Comparison of ENCODE assay signal across 8 cellular contexts in the genomic region with DNA sequence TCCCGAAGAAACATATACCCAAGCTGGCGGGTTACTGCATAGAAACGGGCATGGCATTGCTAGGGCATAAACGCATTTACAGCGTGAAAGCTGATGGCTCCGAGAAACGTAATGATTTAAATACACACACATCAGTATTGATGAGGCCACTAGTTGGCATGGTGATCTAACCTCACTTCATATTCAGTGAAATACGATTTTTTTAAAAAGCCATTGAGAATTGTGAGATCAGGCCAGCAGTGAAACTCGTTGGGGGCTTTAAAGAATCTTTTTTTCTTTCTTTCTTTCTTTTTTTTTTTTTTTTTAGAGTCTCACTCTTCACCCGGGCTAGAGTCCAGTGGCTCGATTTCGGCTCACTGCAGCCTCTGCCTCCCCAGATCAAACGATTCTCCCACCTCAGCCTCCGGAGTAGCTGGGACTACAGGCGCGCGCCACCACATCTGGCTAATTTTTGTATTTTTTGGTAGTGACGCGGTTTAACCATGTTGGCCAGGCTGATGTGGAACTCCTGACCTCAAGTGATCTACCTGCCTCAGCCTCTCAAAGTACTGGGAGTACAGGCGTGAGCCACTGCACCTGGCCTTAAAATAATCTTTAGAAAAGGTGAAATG. TPM values are rescaled to one million over a fixed set of nuclear protein-coding genes. Genes with fewer than 3 reads are reported as not detected.
DNase-seq lines count a peak whose midpoint lies in the region; ATAC-seq and TF ChIP-seq lines count a peak whose summit lies in the region.

No MANE protein-coding gene starts in this region.

- intact Hi-C loops in CD14-positive monocyte (cut with micrococcal nuclease): loop anchor here (5.0 to 10.0 kb wide), 4 partner anchors 39 to 542 kb away; a partner anchor contains a TSS

- peak overlapping the region; percentile 82 for H3K9ac ChIP-seq in neural cell (ENCODE audit: low read length)

- no peaks in the 10 kb centered on the region for H3K27me3 ChIP-seq in effector memory CD4-positive, alpha-beta T cell (replicated peaks; ENCODE audit: control insufficient read depth, insufficient read depth, low read length, poor library complexity, severe bottlenecking)
- peaks cover 11% of the 10 kb centered on the region for H3K27me3 ChIP-seq in neural cell (ENCODE audit: insufficient read depth, low read depth, low read length)

- ATAC-seq in HG03039 (IDR thresholded peaks at IDR 0.05; ENCODE audit: unreplicated experiment) (no peak), HG03469 (IDR thresholded peaks at IDR 0.05; ENCODE audit: unreplicated experiment) (no peak)

- H4K20me1 ChIP-seq in neural cell (ENCODE audit: insufficient read depth): no peaks in the 10 kb centered on the region

- H3K4me1 Mint-ChIP-seq in CD14-positive monocyte (peaks cover 29% of the 10 kb centered on the region), IgD-negative memory B cell (peaks cover 15 to 21% (median 15%) of the 10 kb centered on the region in 3 donors)

- H3K4me3 Mint-ChIP-seq in CD14-positive monocyte (peak overlapping the region; percentile 91 to 92), IgD-negative memory B cell (peak overlapping the region; percentile 92 to 100 (median 98))

- no peak for TF ChIP-seq CTCF in CD14-positive monocyte (IDR thresholded peaks at IDR 0.05)
- TF ChIP-seq CTCF in neural cell (IDR thresholded peaks at IDR 0.05; ENCODE audit: poor library complexity, severe bottlenecking): no peak

- no peaks in the 10 kb centered on the region for H3K36me3 ChIP-seq in effector memory CD4-positive, alpha-beta T cell (ENCODE audit: control insufficient read depth, insufficient read depth, low read length)
- H3K36me3 ChIP-seq in neural cell (ENCODE audit: insufficient read depth, low read length): no peaks in the 10 kb centered on the region

- H3K9me3 Mint-ChIP-seq in CD14-positive monocyte (peaks cover 0 to 2% (median 0%) of the 10 kb centered on the region in 7 donors), IgD-negative memory B cell (no peaks in the 10 kb centered on the region)

- peaks cover 4% of the 10 kb centered on the region for H3F3A ChIP-seq in neural cell (ENCODE audit: insufficient read depth, low read length, poor library complexity, severe bottlenecking)

- peaks cover 3 to 7% (median 6%) of the 10 kb centered on the region in 3 donors for H3K27me3 Mint-ChIP-seq in CD14-positive monocyte (ENCODE audit: low read depth in 3 of 3)
- peaks cover 2% of the 10 kb centered on the region for H3K27me3 Mint-ChIP-seq in IgD-negative memory B cell

- H3K4me1 ChIP-seq in effector memory CD4-positive, alpha-beta T cell (ENCODE audit: control insufficient read depth, insufficient read depth, low read length, poor library complexity, severe bottlenecking): peaks cover 24% of the 10 kb centered on the region

- peak overlapping the region; percentile 76 for H3K4me3 ChIP-seq in effector memory CD4-positive, alpha-beta T cell (ENCODE audit: insufficient read depth, low read depth, low read length, poor library complexity, severe bottlenecking)
- peak overlapping the region; percentile 75 for H3K4me3 ChIP-seq in neural cell (ENCODE audit: low read length)

- H3K27ac Mint-ChIP-seq in CD14-positive monocyte: peak overlapping the region in 2 of 7 donors; percentile 97 to 99
- H3K27ac Mint-ChIP-seq in IgD-negative memory B cell: peak overlapping the region; percentile 98 to 100 (median 100)

- H2AFZ ChIP-seq in neural cell (ENCODE audit: low read depth, low read length): peak overlapping the region; percentile 63

- peaks cover 14% of the 10 kb centered on the region for H3K79me2 ChIP-seq in neural cell (replicated peaks; ENCODE audit: insufficient read depth, low read length)

- no peaks in the 10 kb centered on the region for H3K9me2 ChIP-seq in neural cell (ENCODE audit: insufficient read depth, low read length)

- H3K9me3 ChIP-seq in effector memory CD4-positive, alpha-beta T cell (ENCODE audit: control insufficient read depth, low read length): no peaks in the 10 kb centered on the region
- no peaks in the 10 kb centered on the region for H3K9me3 ChIP-seq in neural cell (ENCODE audit: low read length)

- TF ChIP-seq EP300 in neural cell (conservative IDR thresholded peaks at IDR 0.05; ENCODE audit: poor library complexity, severe bottlenecking): no peak

- peak overlapping the region; percentile 73 for H3K4me2 ChIP-seq in neural cell (ENCODE audit: low read length)

- peaks cover under 1% of the 10 kb centered on the region in 2 donors for H3K36me3 Mint-ChIP-seq in CD14-positive monocyte
- peaks cover 1% of the 10 kb centered on the region for H3K36me3 Mint-ChIP-seq in IgD-negative memory B cell

- H3K27ac ChIP-seq in effector memory CD4-positive, alpha-beta T cell (ENCODE audit: insufficient read depth, low read length, poor library complexity, severe bottlenecking): peak overlapping the region; percentile 95
- H3K27ac ChIP-seq in neural cell (ENCODE audit: low read length): peak overlapping the region; percentile 84

- no peak for TF ChIP-seq RAD21 in neural cell (conservative IDR thresholded peaks at IDR 0.05)

- DNase-seq in CD14-positive monocyte (ENCODE audit: low spot score) (no peak), occipital lobe (lab: John Stamatoyannopoulos, UW) (no peak), NCI-H446 (lab: John Stamatoyannopoulos, UW) (no peak)
- no peak for DNase-seq in effector memory CD4-positive, alpha-beta T cell

TF ChIP-seq in neural cell, 6 proteins besides CTCF, POLR2A, EP300 and RAD21:
- no peak for TF ChIP-seq SMC3 (conservative IDR thresholded peaks at IDR 0.05; ENCODE audit: poor library complexity)
- TF ChIP-seq TAF1 (IDR thresholded peaks at IDR 0.05; ENCODE audit: low read depth): no peak
- TF ChIP-seq, protein P1, sequence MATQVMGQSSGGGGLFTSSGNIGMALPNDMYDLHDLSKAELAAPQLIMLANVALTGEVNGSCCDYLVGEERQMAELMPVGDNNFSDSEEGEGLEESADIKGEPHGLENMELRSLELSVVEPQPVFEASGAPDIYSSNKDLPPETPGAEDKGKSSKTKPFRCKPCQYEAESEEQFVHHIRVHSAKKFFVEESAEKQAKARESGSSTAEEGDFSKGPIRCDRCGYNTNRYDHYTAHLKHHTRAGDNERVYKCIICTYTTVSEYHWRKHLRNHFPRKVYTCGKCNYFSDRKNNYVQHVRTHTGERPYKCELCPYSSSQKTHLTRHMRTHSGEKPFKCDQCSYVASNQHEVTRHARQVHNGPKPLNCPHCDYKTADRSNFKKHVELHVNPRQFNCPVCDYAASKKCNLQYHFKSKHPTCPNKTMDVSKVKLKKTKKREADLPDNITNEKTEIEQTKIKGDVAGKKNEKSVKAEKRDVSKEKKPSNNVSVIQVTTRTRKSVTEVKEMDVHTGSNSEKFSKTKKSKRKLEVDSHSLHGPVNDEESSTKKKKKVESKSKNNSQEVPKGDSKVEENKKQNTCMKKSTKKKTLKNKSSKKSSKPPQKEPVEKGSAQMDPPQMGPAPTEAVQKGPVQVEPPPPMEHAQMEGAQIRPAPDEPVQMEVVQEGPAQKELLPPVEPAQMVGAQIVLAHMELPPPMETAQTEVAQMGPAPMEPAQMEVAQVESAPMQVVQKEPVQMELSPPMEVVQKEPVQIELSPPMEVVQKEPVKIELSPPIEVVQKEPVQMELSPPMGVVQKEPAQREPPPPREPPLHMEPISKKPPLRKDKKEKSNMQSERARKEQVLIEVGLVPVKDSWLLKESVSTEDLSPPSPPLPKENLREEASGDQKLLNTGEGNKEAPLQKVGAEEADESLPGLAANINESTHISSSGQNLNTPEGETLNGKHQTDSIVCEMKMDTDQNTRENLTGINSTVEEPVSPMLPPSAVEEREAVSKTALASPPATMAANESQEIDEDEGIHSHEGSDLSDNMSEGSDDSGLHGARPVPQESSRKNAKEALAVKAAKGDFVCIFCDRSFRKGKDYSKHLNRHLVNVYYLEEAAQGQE (IDR thresholded peaks at IDR 0.05; ENCODE audit: borderline replicate concordance): no peak
- TF ChIP-seq EZH2 (IDR thresholded peaks at IDR 0.05; ENCODE audit: borderline replicate concordance, insufficient read depth, low read length, poor library complexity, severe bottlenecking): no peak
- no peak for TF ChIP-seq MXI1 (conservative IDR thresholded peaks at IDR 0.05; ENCODE audit: poor library complexity, severe bottlenecking)
- no peak for TF ChIP-seq POLR2AphosphoS5 (IDR thresholded peaks at IDR 0.05)
TF ChIP-seq in neural cell: peak in this region for 0.

RNA-seq across cellular contexts. Expression of a gene that starts 2.4 kb away (rescaled TPM):
- 1 to 10 TPM; 1.4 to 1.5 TPM for polyA plus RNA-seq in CD14-positive monocyte
- 0.48 TPM for polyA plus RNA-seq in IgD-negative memory B cell
- 2.5 and 3.8 TPM in 2 replicates for polyA plus RNA-seq in neural cell
- polyA minus RNA-seq in neural cell: 4.2 and 4.9 TPM in 2 replicates
- total RNA-seq in occipital lobe: 18.7 TPM
